Comparison of ENCODE assay signal across 2 cellular contexts in genomic region chr1:27960762-27961645, GRCh38.
TF ChIP-seq lines count a peak whose summit lies in the region.

No MANE protein-coding gene starts in this region.

TF ChIP-seq in GM12878, 131 proteins besides CTCF, POLR2A, EP300 and RAD21:
- TF ChIP-seq POU2F2 (IDR thresholded peaks at IDR 0.05; ENCODE audit: borderline replicate concordance, low read depth, low read length) = no peak

TF ChIP-seq in liver, 16 proteins besides CTCF, POLR2A, EP300 and RAD21:
- no peak for TF ChIP-seq REST (IDR thresholded peaks at IDR 0.05)
- TF ChIP-seq, protein P1, sequence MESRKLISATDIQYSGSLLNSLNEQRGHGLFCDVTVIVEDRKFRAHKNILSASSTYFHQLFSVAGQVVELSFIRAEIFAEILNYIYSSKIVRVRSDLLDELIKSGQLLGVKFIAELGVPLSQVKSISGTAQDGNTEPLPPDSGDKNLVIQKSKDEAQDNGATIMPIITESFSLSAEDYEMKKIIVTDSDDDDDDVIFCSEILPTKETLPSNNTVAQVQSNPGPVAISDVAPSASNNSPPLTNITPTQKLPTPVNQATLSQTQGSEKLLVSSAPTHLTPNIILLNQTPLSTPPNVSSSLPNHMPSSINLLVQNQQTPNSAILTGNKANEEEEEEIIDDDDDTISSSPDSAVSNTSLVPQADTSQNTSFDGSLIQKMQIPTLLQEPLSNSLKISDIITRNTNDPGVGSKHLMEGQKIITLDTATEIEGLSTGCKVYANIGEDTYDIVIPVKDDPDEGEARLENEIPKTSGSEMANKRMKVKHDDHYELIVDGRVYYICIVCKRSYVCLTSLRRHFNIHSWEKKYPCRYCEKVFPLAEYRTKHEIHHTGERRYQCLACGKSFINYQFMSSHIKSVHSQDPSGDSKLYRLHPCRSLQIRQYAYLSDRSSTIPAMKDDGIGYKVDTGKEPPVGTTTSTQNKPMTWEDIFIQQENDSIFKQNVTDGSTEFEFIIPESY (IDR thresholded peaks at IDR 0.05) = no peak
- no peak for TF ChIP-seq ATF3 (IDR thresholded peaks at IDR 0.05)
- no peak for TF ChIP-seq EGR1 (IDR thresholded peaks at IDR 0.05; ENCODE audit: low read depth in 2 of 2)
- TF ChIP-seq YY1 (IDR thresholded peaks at IDR 0.05) = no peak
- TF ChIP-seq SP1 (IDR thresholded peaks at IDR 0.05) = no peak
- TF ChIP-seq HNF4A (conservative IDR thresholded peaks at IDR 0.05) = no peak
- TF ChIP-seq JUND (IDR thresholded peaks at IDR 0.05) = no peak
- TF ChIP-seq FOXA2 (IDR thresholded peaks at IDR 0.05) = no peak
